In genomic region chr4:68316193-68316969, GRCh38 we compare ENCODE assay signal across 14 cellular contexts.
"Had no signal": no experiment of that assay in that cellular context is flagged by ENCODE, and none has a peak within 500 bp of the region (broad histone marks: within the 10 kb centered on the region; RNA-seq: fewer than 3 reads in every experiment).

No MANE protein-coding gene starts in this region.

- H3K27me3 ChIP-seq: tibial artery, vagina had no signal

- H3K27ac Mint-ChIP-seq: stimulated activated memory B cell treated with anti-CD40 and anti-IgM and Interleukin-4, amounts not matched to agents 10 μg/mL and 1 μg/mL and 100 μg/mL, for 72 hours; T-helper 2 cell treated with Interferon-gamma antibody and Interleukin-4, amounts not matched to agents 5 μg/mL and 100 μg/mL, for 36 hours had no signal

- H3K4me3 Mint-ChIP-seq: natural killer cell; stimulated activated memory B cell treated with anti-CD40 and anti-IgM and Interleukin-4, amounts not matched to agents 10 μg/mL and 1 μg/mL and 100 μg/mL, for 72 hours; T-helper 2 cell treated with Interferon-gamma antibody and Interleukin-4, amounts not matched to agents 5 μg/mL and 100 μg/mL, for 36 hours had no signal

- H3K9me3 Mint-ChIP-seq: natural killer cell; stimulated activated memory B cell treated with anti-CD40 and anti-IgM and Interleukin-4, amounts not matched to agents 10 μg/mL and 1 μg/mL and 100 μg/mL, for 72 hours; T-helper 2 cell treated with Interferon-gamma antibody and Interleukin-4, amounts not matched to agents 5 μg/mL and 100 μg/mL, for 36 hours had no signal

- H3K4me3 ChIP-seq: left ventricle myocardium inferior, tibial artery, vagina had no signal

- ATAC-seq: stimulated activated memory B cell treated with anti-CD40 and anti-IgM and Interleukin-4, amounts not matched to agents 10 μg/mL and 1 μg/mL and 100 μg/mL, for 72 hours had no signal

- DNase-seq: activated effector memory CD4-positive, alpha-beta T cell treated with anti-CD3 and anti-CD28 coated beads, Interleukin-2, amount 50 U/mL, for 16 hours; aorta; cerebellar nuclear complex; effector CD8-positive, alpha-beta T cell; foreskin fibroblast; hippocampal formation; left ventricle myocardium inferior; natural killer cell; posterior cingulate gyrus; stimulated activated CD4-positive, alpha-beta T cell treated with anti-CD3 and anti-CD28 coated beads, Interleukin-2, amount 100 ng/mL, for 48 hours; tibial artery had no signal

- H3K4me1 Mint-ChIP-seq: stimulated activated memory B cell treated with anti-CD40 and anti-IgM and Interleukin-4, amounts not matched to agents 10 μg/mL and 1 μg/mL and 100 μg/mL, for 72 hours had no signal

- H3K4me1 ChIP-seq: left ventricle myocardium inferior, tibial artery, vagina had no signal

- H3K27me3 Mint-ChIP-seq: stimulated activated memory B cell treated with anti-CD40 and anti-IgM and Interleukin-4, amounts not matched to agents 10 μg/mL and 1 μg/mL and 100 μg/mL, for 72 hours had no signal

- H3K27ac ChIP-seq: left ventricle myocardium inferior, tibial artery, vagina had no signal

- H3K36me3 Mint-ChIP-seq: natural killer cell had no signal
